Comparison of ENCODE assay signal across 1 cellular context in genomic region chr5:159907689-159908088, GRCh38.
TF ChIP-seq lines count a peak whose summit lies in the region.

No MANE protein-coding gene starts in this region.

TF ChIP-seq in HEK293, 187 proteins besides CTCF, POLR2A, EP300 and RAD21 (continued from another document):
- TF ChIP-seq HIC1 (tag by site-specific recombination; IDR thresholded peaks at IDR 0.05) (no peak), ZXDB (tag by site-specific recombination; IDR thresholded peaks at IDR 0.05) (no peak), ZNF677 (tag by site-specific recombination; IDR thresholded peaks at IDR 0.05) (no peak), ZNF112 (tag by site-specific recombination; IDR thresholded peaks at IDR 0.05) (no peak), ZNF785 (tag by site-specific recombination; IDR thresholded peaks at IDR 0.05) (no peak), EGR2 (tag by site-specific recombination; IDR thresholded peaks at IDR 0.05; ENCODE audit: low read depth) (no peak), GLI2 (tag by site-specific recombination; IDR thresholded peaks at IDR 0.05; ENCODE audit: borderline replicate concordance, low read depth) (no peak), ZNF488 (tag by site-specific recombination; IDR thresholded peaks at IDR 0.05) (no peak), ZNF350 (tag by site-specific recombination; IDR thresholded peaks at IDR 0.05) (no peak), ZBTB1 (tag by site-specific recombination; IDR thresholded peaks at IDR 0.05) (no peak), ZBTB21 (tag by site-specific recombination; IDR thresholded peaks at IDR 0.05) (no peak), ZNF544 (tag by site-specific recombination; IDR thresholded peaks at IDR 0.05) (no peak), ZNF423 (tag by site-specific recombination; IDR thresholded peaks at IDR 0.05) (0 out of 2 replicates have a peak, but pooled peaks have one; percentile 24), ZNF624 (tag by site-specific recombination; IDR thresholded peaks at IDR 0.05) (no peak), ZNF580 (tag by site-specific recombination; IDR thresholded peaks at IDR 0.05) (peak; percentile 54; the same call in 1 of the 2 replicates), ZFP69B (tag by site-specific recombination; IDR thresholded peaks at IDR 0.05) (no peak)
